Comparison of ENCODE assay signal across 8 cellular contexts in genomic region chr22:20319041-20319744, GRCh38. TPM values are rescaled to one million over a fixed set of nuclear protein-coding genes. Genes with fewer than 3 reads are reported as not detected.
DNase-seq lines count a peak whose midpoint lies in the region; ATAC-seq and TF ChIP-seq lines count a peak whose summit lies in the region.

No MANE protein-coding gene starts in this region.

- no peaks in the 10 kb centered on the region for H3K27me3 Mint-ChIP-seq in activated T-cell treated with anti-CD3 and anti-CD28 coated beads, Interleukin-2, amount 50 U/mL, for 4 hours (ENCODE audit: low read depth)

- H3K36me3 Mint-ChIP-seq in activated T-cell treated with anti-CD3 and anti-CD28 coated beads, Interleukin-2, amount 50 U/mL, for 4 hours (ENCODE audit: insufficient read depth), result no peaks in the 10 kb centered on the region

- no peak for DNase-seq in activated T-cell treated with anti-CD3 and anti-CD28 coated beads, Interleukin-2, amount 50 U/mL, for 4 hours
- DNase-seq in activated T-cell treated with anti-CD3 and anti-CD28 coated beads, Interleukin-2, amount 50 U/mL, for 48 hours, result no peak
- DNase-seq in germinal center (ENCODE audit: low spot score) (peak; percentile 28), omental fat pad (ENCODE audit: low spot score) (no peak), NCI-H446 (lab: John Stamatoyannopoulos, UW) (no peak)
- DNase-seq in stimulated activated CD4-positive, alpha-beta T cell treated with anti-CD3 and anti-CD28 coated beads, Interleukin-12 subunit alpha, Interleukin-12 subunit beta, amount 100 ng/mL, for 4 hours, result no peak

- H3K4me3 Mint-ChIP-seq in activated T-cell treated with anti-CD3 and anti-CD28 coated beads, Interleukin-2, amount 50 U/mL, for 4 hours, result peak overlapping the region; percentile 92

- no peaks in the 10 kb centered on the region for H3K9me3 Mint-ChIP-seq in activated T-cell treated with anti-CD3 and anti-CD28 coated beads, Interleukin-2, amount 50 U/mL, for 4 hours

- peak overlapping the region; percentile 88 for H3K4me3 ChIP-seq in WI38 (ENCODE audit: low read depth, low read length)

- TF ChIP-seq CTCF in WI38 (IDR thresholded peaks at IDR 0.05; ENCODE audit: low read depth, low read length) (no peak), omental fat pad (IDR thresholded peaks at IDR 0.05) (no peak)

- H3K4me1 Mint-ChIP-seq in activated T-cell treated with anti-CD3 and anti-CD28 coated beads, Interleukin-2, amount 50 U/mL, for 4 hours (ENCODE audit: low read depth), result peaks cover 58% of the 10 kb centered on the region

- ATAC-seq in activated T-cell treated with anti-CD3 and anti-CD28 coated beads, Interleukin-2, amount 50 U/mL, for 4 hours, result peak; percentile 12 to 15
- ATAC-seq in HG03196 (IDR thresholded peaks at IDR 0.05; ENCODE audit: unreplicated experiment), result peak; percentile 4
- ATAC-seq in omental fat pad (ENCODE audit: low FRiP score), result peak; percentile 3

RNA-seq across cellular contexts. Expression of gene DGCR6L, which starts 0.7 kb away (rescaled TPM):
- 10 to 100 TPM; 30.3 to 38.1 (median 33.2) TPM for total RNA-seq in activated T-cell treated with anti-CD3 and anti-CD28 coated beads, Interleukin-2, amount 50 U/mL, for 4 hours
- 10 to 100 TPM; 29.7 to 67.6 (median 45.0) TPM for total RNA-seq in omental fat pad

RNA-seq across cellular contexts. Expression of gene RTN4R, which starts 51.1 kb away (rescaled TPM):
- 1 to 10 TPM in 2 of 3 donors, under 1 TPM in 1; 0.89 to 1.4 (median 1.0) TPM for total RNA-seq in activated T-cell treated with anti-CD3 and anti-CD28 coated beads, Interleukin-2, amount 50 U/mL, for 4 hours
- total RNA-seq in omental fat pad, result 1 to 10 TPM in 2 of 4 donors, under 1 TPM in 2; 0.25 to 2.3 (median 1.3) TPM
